In the genomic region with DNA sequence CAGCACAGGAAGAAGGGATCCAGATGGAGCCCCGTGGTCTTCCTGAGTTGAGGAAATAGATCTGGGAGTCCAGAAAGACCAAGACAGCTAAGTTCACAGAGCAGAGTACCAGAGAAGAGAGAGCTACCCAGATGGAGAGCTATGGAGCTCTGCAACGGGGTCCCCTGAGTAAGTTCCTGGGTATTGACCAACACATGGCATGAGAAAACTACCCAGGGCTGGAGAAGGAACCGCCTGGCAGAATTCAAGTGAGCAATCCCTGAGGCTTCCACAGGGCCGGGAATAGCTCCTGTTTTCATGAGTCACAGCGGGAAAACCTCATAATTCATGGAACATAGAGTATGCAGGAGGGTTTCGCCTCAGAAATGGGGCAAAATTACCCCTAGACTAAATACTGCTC, we compare ENCODE assay signal across 11 cellular contexts. TPM values are rescaled to one million over a fixed set of nuclear protein-coding genes. Genes with fewer than 3 reads are reported as not detected.
DNase-seq lines count a peak whose midpoint lies in the region; ATAC-seq, FAIRE-seq and TF ChIP-seq lines count a peak whose summit lies in the region.
"Had no signal": no experiment of that assay in that cellular context is flagged by ENCODE, and none has a peak within 500 bp of the region (broad histone marks: within the 10 kb centered on the region; RNA-seq: fewer than 3 reads in every experiment).

No MANE protein-coding gene starts in this region.

- no peak overlapping the region for H3K27ac Mint-ChIP-seq in activated CD4-positive, alpha-beta T cell treated with anti-CD3 and anti-CD28 coated beads, Interleukin-2, amount 10 ng/mL, durations not matched to agents 24 days and 14 days
- no peak overlapping the region for H3K27ac Mint-ChIP-seq in activated CD4-positive, alpha-beta T cell treated with anti-CD3 and anti-CD28 coated beads, Interleukin-2, amount 10 ng/mL, durations not matched to agents 7 days and 5 days

- no peaks in the 10 kb centered on the region for H3K9me3 ChIP-seq in thymus (ENCODE audit: control insufficient read depth)
- H3K9me3 ChIP-seq: tibial artery had no signal

- POLR2A ChIA-PET in activated CD4-positive, alpha-beta T cell treated with anti-CD3 and anti-CD28 coated beads, Interleukin-2, amount 10 ng/mL, durations not matched to agents 7 days and 5 days (lab: Charles Lee) = interaction anchor here (0.6 kb wide), 2 partner anchors 195 to 238 kb away, joined by 3 to 7 read pairs; no protein-coding TSS in a partner anchor

- H3K4me1 ChIP-seq in thymus (ENCODE audit: control insufficient read depth, insufficient read depth, low read length) = no peaks in the 10 kb centered on the region

- intact Hi-C loops in activated CD4-positive, alpha-beta T cell treated with anti-CD3 and anti-CD28 coated beads, Interleukin-2, amount 10 ng/mL, durations not matched to agents 24 days and 14 days (cut with micrococcal nuclease) = loop anchor here (2.0 kb wide), 2 partner anchors 19 to 323 kb away; partner anchors contain the start of gene STPG1

- H3K27me3 ChIP-seq in thymus (ENCODE audit: control insufficient read depth, insufficient read depth) = no peaks in the 10 kb centered on the region

- ATAC-seq in SK-N-SH treated with all-trans-retinoic acid at 6 μM for 48 hours = peak; percentile 72

- H3K36me3 Mint-ChIP-seq in activated CD4-positive, alpha-beta T cell treated with anti-CD3 and anti-CD28 coated beads, Interleukin-2, amount 10 ng/mL, durations not matched to agents 24 days and 14 days (ENCODE audit: low read depth) = peaks cover 1% of the 10 kb centered on the region
- peaks cover 6% of the 10 kb centered on the region for H3K36me3 Mint-ChIP-seq in activated CD4-positive, alpha-beta T cell treated with anti-CD3 and anti-CD28 coated beads, Interleukin-2, amount 10 ng/mL, durations not matched to agents 7 days and 5 days (ENCODE audit: low read depth)

- H3K9me3 Mint-ChIP-seq in activated CD4-positive, alpha-beta T cell treated with anti-CD3 and anti-CD28 coated beads, Interleukin-2, amount 10 ng/mL, durations not matched to agents 24 days and 14 days = no peaks in the 10 kb centered on the region
- H3K9me3 Mint-ChIP-seq in activated CD4-positive, alpha-beta T cell treated with anti-CD3 and anti-CD28 coated beads, Interleukin-2, amount 10 ng/mL, durations not matched to agents 7 days and 5 days = no peaks in the 10 kb centered on the region

- peak; percentile 51 for DNase-seq in activated CD4-positive, alpha-beta T cell treated with anti-CD3 and anti-CD28 coated beads, Interleukin-2, amount 10 ng/mL, durations not matched to agents 24 days and 14 days
- DNase-seq in activated CD4-positive, alpha-beta T cell treated with anti-CD3 and anti-CD28 coated beads, Interleukin-2, amount 10 ng/mL, durations not matched to agents 7 days and 5 days = no peak
- DNase-seq in fibroblast of peridontal ligament (ENCODE audit: extremely low read depth) (peak; percentile 83), SK-N-DZ (ENCODE audit: low spot score) (no peak), GM12891 (ENCODE audit: insufficient read length, low spot score) (no peak), midbrain (lab: John Stamatoyannopoulos, UW) (no peak)
- DNase-seq: activated gamma-delta T cell, NCI-H187 treated with DMSO at 0.1 percent for 48 hours, tibial artery had no signal

- H3K27me3 Mint-ChIP-seq in activated CD4-positive, alpha-beta T cell treated with anti-CD3 and anti-CD28 coated beads, Interleukin-2, amount 10 ng/mL, durations not matched to agents 24 days and 14 days = no peaks in the 10 kb centered on the region
- H3K27me3 Mint-ChIP-seq in activated CD4-positive, alpha-beta T cell treated with anti-CD3 and anti-CD28 coated beads, Interleukin-2, amount 10 ng/mL, durations not matched to agents 7 days and 5 days = no peaks in the 10 kb centered on the region

- CTCF ChIA-PET in activated CD4-positive, alpha-beta T cell treated with anti-CD3 and anti-CD28 coated beads, Interleukin-2, amount 10 ng/mL, durations not matched to agents 7 days and 5 days (lab: Charles Lee) = interaction anchor here (0.9 to 7.1 kb wide), 7 partner anchors 9 to 243 kb away, joined by 3 to 216 read pairs (median 9); partner anchors contain the start of genes NIPAL3 and STPG1

- H3K36me3 ChIP-seq in thymus (ENCODE audit: control insufficient read depth, insufficient read depth) = no peaks in the 10 kb centered on the region
- H3K36me3 ChIP-seq: tibial artery had no signal

- FAIRE-seq in GM12891 (lab: Jason Lieb, UNC) = no peak

- no peak overlapping the region for H3K4me3 ChIP-seq in thymus (ENCODE audit: low read length)
- H3K4me3 ChIP-seq: tibial artery had no signal

- peak overlapping the region; percentile 43 for H3K27ac ChIP-seq in thymus (ENCODE audit: low read depth)

- peaks cover 28% of the 10 kb centered on the region for H3K4me1 Mint-ChIP-seq in activated CD4-positive, alpha-beta T cell treated with anti-CD3 and anti-CD28 coated beads, Interleukin-2, amount 10 ng/mL, durations not matched to agents 24 days and 14 days
- peaks cover 33% of the 10 kb centered on the region for H3K4me1 Mint-ChIP-seq in activated CD4-positive, alpha-beta T cell treated with anti-CD3 and anti-CD28 coated beads, Interleukin-2, amount 10 ng/mL, durations not matched to agents 7 days and 5 days

- TF ChIP-seq POLR2A in GM12891 (IDR thresholded peaks at IDR 0.05; ENCODE audit: low read depth, low read length) = no peak

- no peak overlapping the region for H3K4me3 Mint-ChIP-seq in activated CD4-positive, alpha-beta T cell treated with anti-CD3 and anti-CD28 coated beads, Interleukin-2, amount 10 ng/mL, durations not matched to agents 24 days and 14 days
- H3K4me3 Mint-ChIP-seq in activated CD4-positive, alpha-beta T cell treated with anti-CD3 and anti-CD28 coated beads, Interleukin-2, amount 10 ng/mL, durations not matched to agents 7 days and 5 days = no peak overlapping the region

- 85% methylated on average over 6 of the region's 6 CpGs for WGBS in thymus

TF ChIP-seq in SK-N-SH treated with all-trans-retinoic acid at 6 μM for 48 hours, 23 proteins besides CTCF, POLR2A, EP300 and RAD21 (continues in another document):
- TF ChIP-seq ZNF8 (CRISPR knock-in tag; IDR thresholded peaks at IDR 0.05) (no peak), SNAI2 (CRISPR knock-in tag; IDR thresholded peaks at IDR 0.05) (no peak), CSDC2 (CRISPR knock-in tag; IDR thresholded peaks at IDR 0.05) (no peak)
- TF ChIP-seq, protein P1, sequence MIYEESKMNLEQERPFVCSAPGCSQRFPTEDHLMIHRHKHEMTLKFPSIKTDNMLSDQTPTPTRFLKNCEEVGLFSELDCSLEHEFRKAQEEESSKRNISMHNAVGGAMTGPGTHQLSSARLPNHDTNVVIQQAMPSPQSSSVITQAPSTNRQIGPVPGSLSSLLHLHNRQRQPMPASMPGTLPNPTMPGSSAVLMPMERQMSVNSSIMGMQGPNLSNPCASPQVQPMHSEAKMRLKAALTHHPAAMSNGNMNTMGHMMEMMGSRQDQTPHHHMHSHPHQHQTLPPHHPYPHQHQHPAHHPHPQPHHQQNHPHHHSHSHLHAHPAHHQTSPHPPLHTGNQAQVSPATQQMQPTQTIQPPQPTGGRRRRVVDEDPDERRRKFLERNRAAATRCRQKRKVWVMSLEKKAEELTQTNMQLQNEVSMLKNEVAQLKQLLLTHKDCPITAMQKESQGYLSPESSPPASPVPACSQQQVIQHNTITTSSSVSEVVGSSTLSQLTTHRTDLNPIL (CRISPR knock-in tag; IDR thresholded peaks at IDR 0.05; ENCODE audit: low read depth) = no peak

TF ChIP-seq in GM12891, 5 proteins besides CTCF, POLR2A, EP300 and RAD21:
- TF ChIP-seq PAX5 (IDR thresholded peaks at IDR 0.05; ENCODE audit: insufficient read depth, low read length, severe bottlenecking) (no peak), POLR2AphosphoS5 (IDR thresholded peaks at IDR 0.05; ENCODE audit: low read depth, low read length) (no peak), TAF1 (IDR thresholded peaks at IDR 0.05; ENCODE audit: low read depth, low read length) (no peak), POU2F2 (IDR thresholded peaks at IDR 0.05; ENCODE audit: low read depth, low read length) (no peak), SPI1 (IDR thresholded peaks at IDR 0.05; ENCODE audit: low read depth, low read length) (no peak)

RNA-seq across cellular contexts. Expression of gene STPG1, which starts 19.7 kb away (rescaled TPM):
- 3.8 and 5.0 TPM in 2 replicates for total RNA-seq in activated CD4-positive, alpha-beta T cell treated with anti-CD3 and anti-CD28 coated beads, Interleukin-2, amount 10 ng/mL, durations not matched to agents 24 days and 14 days
- 10 to 100 TPM; 10.0 to 11.0 TPM for total RNA-seq in activated CD4-positive, alpha-beta T cell treated with anti-CD3 and anti-CD28 coated beads, Interleukin-2, amount 10 ng/mL, durations not matched to agents 7 days and 5 days
- 3.5 TPM for polyA plus RNA-seq in thymus
- polyA plus RNA-seq in SK-N-DZ (2014; cell fraction: cytosol; rRNA removed) = 3.5 and 4.0 TPM in 2 replicates
- polyA plus RNA-seq in SK-N-DZ (2014; cell fraction: nucleus; rRNA removed) = 0.99 and 2.4 TPM in 2 replicates
- 2.3 TPM for polyA plus RNA-seq in GM12891 (2012; ENCODE audit: low read depth, missing spikeins)

RNA-seq across cellular contexts. Expression of gene NIPAL3, which starts 21.7 kb away (rescaled TPM):
- 25.1 and 26.3 TPM in 2 replicates for total RNA-seq in activated CD4-positive, alpha-beta T cell treated with anti-CD3 and anti-CD28 coated beads, Interleukin-2, amount 10 ng/mL, durations not matched to agents 24 days and 14 days
- 10 to 100 TPM; 72.8 to 78.1 TPM for total RNA-seq in activated CD4-positive, alpha-beta T cell treated with anti-CD3 and anti-CD28 coated beads, Interleukin-2, amount 10 ng/mL, durations not matched to agents 7 days and 5 days
- polyA plus RNA-seq in thymus = 9.2 TPM
- 11.7 and 12.2 TPM in 2 replicates for polyA plus RNA-seq in SK-N-DZ (2014; cell fraction: cytosol; rRNA removed)
- polyA plus RNA-seq in SK-N-DZ (2014; cell fraction: nucleus; rRNA removed) = 4.4 and 5.4 TPM in 2 replicates
- polyA plus RNA-seq in GM12891 (2012; ENCODE audit: low read depth, missing spikeins) = 7.1 TPM

Comparison
In these comparisons a context has a peak if more than half of its experiments do, and no peak if none do; other contexts are left out.
1. DNase-seq: peak in activated CD4-positive, alpha-beta T cell treated with anti-CD3 and anti-CD28 coated beads, Interleukin-2, amount 10 ng/mL, durations not matched to agents 24 days and 14 days (single experiment) and fibroblast of peridontal ligament (single experiment); none in activated CD4-positive, alpha-beta T cell treated with anti-CD3 and anti-CD28 coated beads, Interleukin-2, amount 10 ng/mL, durations not matched to agents 7 days and 5 days (single experiment), SK-N-DZ (single experiment), GM12891 (single experiment) and midbrain (single experiment).